ENCODE assay signal across 36 cellular contexts in genomic region chr11:34724973-34725372, GRCh38.
DNase-seq lines count a peak whose midpoint lies in the region; ATAC-seq, FAIRE-seq and TF ChIP-seq lines count a peak whose summit lies in the region.
"Had no signal": no experiment of that assay in that cellular context is flagged by ENCODE, and none has a peak within 500 bp of the region (broad histone marks: within the 10 kb centered on the region; RNA-seq: fewer than 3 reads in every experiment).

No MANE protein-coding gene starts in this region.

- H3K4me3 ChIP-seq in HepG2 (replicated peaks in 1 of 3; ENCODE audit: insufficient read depth in 1 of 3, low read depth in 2 of 3, low read length in 3 of 3) (no peak overlapping the region), right lobe of liver (no peak overlapping the region), A549 (no peak overlapping the region), K562 (no peak overlapping the region)
- H3K4me3 ChIP-seq: BLaER1; BLaER1 treated with 17β-estradiol and CSF1 and Interleukin-3, amounts not matched to agents 10 nM and 100 nM had no signal

- WGBS in HepG2 (ENCODE audit: low lambda C conversion rate), result 68% methylated on average over 1 of the region's 1 CpG
- WGBS in right lobe of liver (ENCODE audit: insufficient coverage, low coverage, low lambda C conversion rate, missing lambda C conversion rate), result 70% methylated on average over 1 of the region's 1 CpG
- 74% methylated on average over 1 of the region's 1 CpG for WGBS in A549 (ENCODE audit: missing lambda C conversion rate)
- 20% methylated on average over 1 of the region's 1 CpG for WGBS in K562 (ENCODE audit: insufficient coverage, low coverage, missing lambda C conversion rate)

- BruUV-seq in HepG2 (replicated peaks; lab: Mats Ljungman, UMichigan) (no TSS peak), K562 (replicated peaks; lab: Mats Ljungman, UMichigan) (no TSS peak)

- no peak for TF ChIP-seq CTCF in HepG2 (CRISPR knock-in tag; IDR thresholded peaks at IDR 0.05)
- TF ChIP-seq CTCF in right lobe of liver (IDR thresholded peaks at IDR 0.05), result no peak
- no peak for TF ChIP-seq CTCF in A549 (IDR thresholded peaks at IDR 0.05)
- TF ChIP-seq CTCF in K562 (IDR thresholded peaks at IDR 0.05 in 2 of 3, conservative IDR thresholded peaks at IDR 0.05 in 1 of 3; ENCODE audit: insufficient read depth in 2 of 3, low read depth in 1 of 3, low read length in 3 of 3), result no peak

- H3K4me2 ChIP-seq in HepG2 (ENCODE audit: low read depth, low read length), result no peak overlapping the region
- H3K4me2 ChIP-seq in A549, result no peak overlapping the region
- no peak overlapping the region for H3K4me2 ChIP-seq in K562 (ENCODE audit: insufficient read depth, low read length)
- H3K4me2 ChIP-seq: BLaER1; BLaER1 treated with 17β-estradiol and CSF1 and Interleukin-3, amounts not matched to agents 10 nM and 100 nM had no signal

- H3K79me2 ChIP-seq in HepG2 (ENCODE audit: insufficient read depth, low read length) (no peaks in the 10 kb centered on the region), K562 (ENCODE audit: control insufficient read depth, insufficient read depth, low read length) (no peaks in the 10 kb centered on the region)

- no peaks in the 10 kb centered on the region for H3K9me1 ChIP-seq in K562 (ENCODE audit: control insufficient read depth, insufficient read depth, low read length)

- intact Hi-C loops in HepG2 (cut with micrococcal nuclease; ENCODE audit: unreplicated experiment) (no loop called here), right lobe of liver (cut with DNase I) (no loop called here), K562 (cut with micrococcal nuclease) (no loop called here)

- H3K27me3 Mint-ChIP-seq in activated T-cell treated with anti-CD3 and anti-CD28 coated beads, Interleukin-2, amount 50 U/mL, for 72 hours (ENCODE audit: low read depth), result peaks cover 14% of the 10 kb centered on the region

- no peak for TF ChIP-seq EP300 in HepG2 (IDR thresholded peaks at IDR 0.05; ENCODE audit: low read depth in 2 of 2, low read length in 2 of 2)
- no peak for TF ChIP-seq EP300 in HepG2 (CRISPR knock-in tag; IDR thresholded peaks at IDR 0.05; ENCODE audit: borderline replicate concordance)
- TF ChIP-seq EP300 in A549 (IDR thresholded peaks at IDR 0.05), result no peak
- TF ChIP-seq EP300 in K562 (IDR thresholded peaks at IDR 0.05; ENCODE audit: low read length), result no peak

- TF ChIP-seq POLR2A in HepG2 (IDR thresholded peaks at IDR 0.05; ENCODE audit: insufficient read depth in 1 of 2, low read depth in 2 of 2, low read length in 2 of 2) (no peak), right lobe of liver (IDR thresholded peaks at IDR 0.05) (no peak), A549 (IDR thresholded peaks at IDR 0.05; ENCODE audit: low read length) (no peak), K562 (conservative IDR thresholded peaks at IDR 0.05) (no peak)

- H2AFZ ChIP-seq in HepG2 (ENCODE audit: low read length) (no peak overlapping the region), K562 (ENCODE audit: low read depth, low read length) (no peak overlapping the region)

- FAIRE-seq in HepG2 (lab: Jason Lieb, UNC) (no peak), A549 (lab: Jason Lieb, UNC) (peak; percentile 78), K562 (lab: Jason Lieb, UNC) (no peak)
- FAIRE-seq: A204.1, D721Med had no signal

- CTCF ChIA-PET in HepG2 (lab: Yijun Ruan, JAX; ENCODE audit: low intra/inter-chr PET ratio, low total read pairs) (no interaction called here), A549 (lab: Yijun Ruan, JAX) (no interaction called here), K562 (lab: Yijun Ruan, JAX; ENCODE audit: low intra/inter-chr PET ratio) (no interaction called here)

- TF ChIP-seq RAD21 in HepG2 (CRISPR knock-in tag; IDR thresholded peaks at IDR 0.05), result no peak
- no peak for TF ChIP-seq RAD21 in A549 (conservative IDR thresholded peaks at IDR 0.05 in 1 of 2, IDR thresholded peaks at IDR 0.05 in 1 of 2)
- TF ChIP-seq RAD21 in K562 (CRISPR knock-in tag; conservative IDR thresholded peaks at IDR 0.05 in 1 of 2, IDR thresholded peaks at IDR 0.05 in 1 of 2), result no peak

- no peak for ATAC-seq in activated T-cell treated with anti-CD3 and anti-CD28 coated beads, Interleukin-2, amount 50 U/mL, for 72 hours (replicated peaks in 1 of 2)
- ATAC-seq in HepG2, result no peak
- no peak for ATAC-seq in right lobe of liver
- ATAC-seq in A549, result no peak
- ATAC-seq in K562, result no peak
- ATAC-seq in GM21717 (IDR thresholded peaks at IDR 0.05; ENCODE audit: unreplicated experiment), result no peak
- ATAC-seq: CD8-positive, alpha-beta T cell had no signal

- H3K9ac ChIP-seq in HepG2 (ENCODE audit: insufficient read depth, low read depth, low read length) (no peak overlapping the region), K562 (ENCODE audit: insufficient read depth in 1 of 2, low read depth in 2 of 2, low read length in 2 of 2) (no peak overlapping the region)
- H3K9ac ChIP-seq: BLaER1; BLaER1 treated with 17β-estradiol and CSF1 and Interleukin-3, amounts not matched to agents 10 nM and 100 nM had no signal

- in situ Hi-C loops in HepG2 (cut with HindIII; ENCODE audit: extremely low pct_ligation_motif_present, low pct_unique_long_range_greater_than_20kb), result no loop called here
- in situ Hi-C loops in K562 (cut with MboI), result no loop called here

- H3K9me3 Mint-ChIP-seq in activated T-cell treated with anti-CD3 and anti-CD28 coated beads, Interleukin-2, amount 50 U/mL, for 72 hours, result peaks cover 0 to 9% of the 10 kb centered on the region in 2 donors

- no peak overlapping the region for H3K4me3 Mint-ChIP-seq in activated T-cell treated with anti-CD3 and anti-CD28 coated beads, Interleukin-2, amount 50 U/mL, for 72 hours
- H3K4me3 Mint-ChIP-seq: B cell; CD14-positive monocyte; CD4-positive, alpha-beta memory T cell; CD4-positive, alpha-beta T cell; CD4-positive, CD25-positive, alpha-beta regulatory T cell; CD8-positive, alpha-beta memory T cell; CD8-positive, alpha-beta T cell had no signal

- peak overlapping the region; percentile 57 for H3K27ac Mint-ChIP-seq in activated T-cell treated with anti-CD3 and anti-CD28 coated beads, Interleukin-2, amount 50 U/mL, for 72 hours
- H3K27ac Mint-ChIP-seq: B cell; CD14-positive monocyte; CD4-positive, alpha-beta memory T cell; CD4-positive, alpha-beta T cell; CD4-positive, CD25-positive, alpha-beta regulatory T cell; CD8-positive, alpha-beta memory T cell; CD8-positive, alpha-beta T cell had no signal

- H3K4me1 ChIP-seq in HepG2 (ENCODE audit: insufficient read depth, low read length), result peaks cover 24% of the 10 kb centered on the region
- no peaks in the 10 kb centered on the region for H3K4me1 ChIP-seq in right lobe of liver
- no peaks in the 10 kb centered on the region for H3K4me1 ChIP-seq in A549
- H3K4me1 ChIP-seq in K562 (replicated peaks in 1 of 2; ENCODE audit: control insufficient read depth in 2 of 2, insufficient read depth in 2 of 2, low read length in 2 of 2), result peaks cover 0 to 13% of the 10 kb centered on the region in 2 experiments; a peak in 2 of 5 replicates
- H3K4me1 ChIP-seq: BE2C; BLaER1; BLaER1 treated with 17β-estradiol and CSF1 and Interleukin-3, amounts not matched to agents 10 nM and 100 nM; Caco-2 had no signal

- H3K9me3 ChIP-seq in HepG2 (ENCODE audit: low read length) (no peaks in the 10 kb centered on the region), right lobe of liver (no peaks in the 10 kb centered on the region), A549 (peaks cover 7% of the 10 kb centered on the region; the same call in 2 of the 3 replicates), K562 (replicated peaks; ENCODE audit: control insufficient read depth, insufficient read depth, low read depth, low read length) (no peaks in the 10 kb centered on the region; the same call in 1 of the 2 replicates)
- H3K9me3 ChIP-seq: BE2C, Caco-2 had no signal

- DNase-seq in activated T-cell treated with anti-CD3 and anti-CD28 coated beads, Interleukin-2, amount 50 U/mL, for 72 hours, result no peak
- no peak for DNase-seq in activated T-cell treated with anti-CD3 and anti-CD28 coated beads, Interleukin-2, amount 50 U/mL, for 1 hour
- DNase-seq in HepG2 (ENCODE audit: low spot score), result no peak
- no peak for DNase-seq in right lobe of liver
- DNase-seq in A549 (ENCODE audit: low read depth in 1 of 2, low spot score in 1 of 2), result no peak
- no peak for DNase-seq in K562 (ENCODE audit: extremely low read depth in 1 of 4, low spot score in 3 of 4)
- DNase-seq in NCI-H1694 treated with DMSO at 0.1 percent for 48 hours (lab: John Stamatoyannopoulos, UW), result no peak
- DNase-seq: 8988T; ACHN; AML-193; BE2C; C1 segment of cervical spinal cord; Caco-2; Calu3; CD4-positive, alpha-beta memory T cell; CD4-positive, alpha-beta T cell; CD4-positive, CD25-positive, alpha-beta regulatory T cell; CD8-positive, alpha-beta memory T cell; CD8-positive, alpha-beta T cell; COR-L47; DMS 273 treated with DMSO at 0.1 percent for 48 hours; DMS153; DMS53; DMS79; DMS79 treated with DMSO at 0.1 percent for 48 hours; DND-41; EL had no signal

- POLR2A ChIA-PET in HepG2 (lab: Yijun Ruan, JAX) (no interaction called here), A549 (lab: Yijun Ruan, JAX) (no interaction called here), K562 (lab: Yijun Ruan, JAX) (no interaction called here)

- H3K27me3 ChIP-seq in HepG2 (ENCODE audit: control insufficient read depth in 1 of 2, insufficient read depth in 2 of 2, low read length in 2 of 2), result no peaks in the 10 kb centered on the region
- no peaks in the 10 kb centered on the region for H3K27me3 ChIP-seq in right lobe of liver
- H3K27me3 ChIP-seq in K562 (ENCODE audit: control insufficient read depth in 2 of 2, insufficient read depth in 2 of 2, low read length in 2 of 2), result no peaks in the 10 kb centered on the region
- H3K27me3 ChIP-seq: BE2C; BLaER1; BLaER1 treated with 17β-estradiol and CSF1 and Interleukin-3, amounts not matched to agents 10 nM and 100 nM had no signal

- no peaks in the 10 kb centered on the region for H3K4me1 Mint-ChIP-seq in activated T-cell treated with anti-CD3 and anti-CD28 coated beads, Interleukin-2, amount 50 U/mL, for 72 hours (ENCODE audit: low read depth)
- H3K4me1 Mint-ChIP-seq: B cell; CD14-positive monocyte; CD4-positive, alpha-beta memory T cell; CD4-positive, CD25-positive, alpha-beta regulatory T cell had no signal

- H3K36me3 ChIP-seq in HepG2 (replicated peaks in 1 of 2; ENCODE audit: control insufficient read depth in 1 of 2, insufficient read depth in 2 of 2, low read length in 2 of 2) (no peaks in the 10 kb centered on the region), right lobe of liver (no peaks in the 10 kb centered on the region), K562 (ENCODE audit: control insufficient read depth, insufficient read depth, low read length) (no peaks in the 10 kb centered on the region)
- H3K36me3 ChIP-seq: BE2C; BLaER1; BLaER1 treated with 17β-estradiol and CSF1 and Interleukin-3, amounts not matched to agents 10 nM and 100 nM had no signal

- peaks cover 0 to 9% of the 10 kb centered on the region in 2 donors for H3K36me3 Mint-ChIP-seq in activated T-cell treated with anti-CD3 and anti-CD28 coated beads, Interleukin-2, amount 50 U/mL, for 72 hours (ENCODE audit: insufficient read depth in 2 of 2)
- H3K36me3 Mint-ChIP-seq: CD14-positive monocyte; CD4-positive, alpha-beta memory T cell; CD4-positive, CD25-positive, alpha-beta regulatory T cell; CD8-positive, alpha-beta T cell had no signal

- H3K27ac ChIP-seq in HepG2 (ENCODE audit: extremely low read length, insufficient read depth, low read length), result no peak overlapping the region
- H3K27ac ChIP-seq in right lobe of liver, result no peak overlapping the region
- H3K27ac ChIP-seq in A549, result no peak overlapping the region
- H3K27ac ChIP-seq in K562 (ENCODE audit: extremely low read depth, low read depth, low read length), result no peak overlapping the region
- H3K27ac ChIP-seq: 22Rv1; BLaER1; BLaER1 treated with 17β-estradiol and CSF1 and Interleukin-3, amounts not matched to agents 10 nM and 100 nM; C4-2B had no signal

- H4K20me1 ChIP-seq in HepG2 (ENCODE audit: insufficient read depth, low read length) (no peaks in the 10 kb centered on the region), K562 (replicated peaks; ENCODE audit: control insufficient read depth, insufficient read depth, low read length) (no peaks in the 10 kb centered on the region)
- H4K20me1 ChIP-seq: BLaER1; BLaER1 treated with 17β-estradiol and CSF1 and Interleukin-3, amounts not matched to agents 10 nM and 100 nM had no signal
